ENCODE assay signal across 11 cellular contexts in the genomic region with DNA sequence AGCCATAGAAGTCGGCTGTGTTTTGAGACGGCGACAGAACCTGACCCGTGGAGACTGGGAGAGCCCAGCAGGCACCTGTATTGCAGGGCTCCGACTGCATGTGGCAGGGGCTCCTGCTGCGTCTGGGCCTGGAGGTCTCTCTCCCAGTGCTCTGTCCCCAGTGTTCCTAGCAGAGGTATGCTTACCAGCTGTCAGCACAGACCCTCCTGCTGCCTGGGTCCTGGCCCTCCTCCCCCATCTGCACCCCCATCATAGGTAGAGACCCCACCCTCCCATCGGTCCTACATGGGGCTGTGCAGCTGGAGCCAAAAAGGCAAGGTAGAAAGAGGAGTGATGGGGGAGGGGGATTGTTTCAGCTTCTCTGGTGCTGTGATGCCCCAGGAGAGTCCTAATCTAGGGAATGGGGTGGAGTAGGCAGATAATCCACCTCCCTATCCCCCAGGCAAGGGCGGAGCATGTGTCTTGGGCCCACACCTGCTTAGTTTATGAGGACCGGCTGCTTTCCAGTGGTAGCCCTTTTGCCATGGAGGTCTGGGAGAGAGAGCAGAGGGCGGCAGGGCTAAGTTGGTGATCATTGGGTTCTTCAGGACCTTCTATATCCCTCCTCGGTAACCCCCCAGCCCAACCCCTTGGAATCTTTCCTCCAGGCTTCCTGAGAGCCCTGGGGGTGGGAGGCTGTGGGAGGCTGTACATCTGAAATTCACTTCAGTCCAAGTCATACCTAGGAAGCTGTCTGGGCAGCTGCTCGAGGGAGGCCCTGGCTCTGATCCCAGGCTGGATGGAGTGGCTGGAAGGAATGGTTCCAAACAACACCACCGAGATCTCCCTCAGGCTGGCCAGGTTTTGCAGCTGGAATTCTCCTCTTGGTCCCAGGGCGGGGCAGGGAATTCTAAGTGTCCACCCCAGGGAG. TPM values are rescaled to one million over a fixed set of nuclear protein-coding genes. Genes with fewer than 3 reads are reported as not detected.
DNase-seq lines count a peak whose midpoint lies in the region; ATAC-seq and TF ChIP-seq lines count a peak whose summit lies in the region.
"Had no signal": no experiment of that assay in that cellular context is flagged by ENCODE, and none has a peak within 500 bp of the region (broad histone marks: within the 10 kb centered on the region; RNA-seq: fewer than 3 reads in every experiment).

No MANE protein-coding gene starts in this region.

- H3K56ac ChIP-seq in IMR-90 (ENCODE audit: extremely low read depth, insufficient read depth, low read length) = no peak overlapping the region

- no peak overlapping the region for H2BK20ac ChIP-seq in IMR-90 (ENCODE audit: low read depth, low read length)

- no peak overlapping the region for H3K9ac ChIP-seq in IMR-90 (ENCODE audit: low read depth, low read length)

- TF ChIP-seq POLR2A in IMR-90 (IDR thresholded peaks at IDR 0.05; ENCODE audit: low read depth, low read length) (no peak), lower leg skin (IDR thresholded peaks at IDR 0.05) (no peak)

- no peak for TF ChIP-seq RAD21 in IMR-90 (IDR thresholded peaks at IDR 0.05; ENCODE audit: low read length)

- intact Hi-C loops in IMR-90 (cut with micrococcal nuclease) = no loop called here
- intact Hi-C loops in left ventricle myocardium superior (cut with micrococcal nuclease) = no loop called here
- intact Hi-C loops in OCI-LY7 (cut with micrococcal nuclease; ENCODE audit: unreplicated experiment) = loop anchor here (10.0 kb wide), 1 partner anchor 68 kb away; no protein-coding TSS in a partner anchor
- intact Hi-C loops in lower leg skin (cut with DNase I; ENCODE audit: low total_unique reads) = loop anchor here (5.0 kb wide), 1 partner anchor 1685 kb away; no protein-coding TSS in a partner anchor

- peak overlapping the region; percentile 69 for H2AK9ac ChIP-seq in IMR-90 (replicated peaks; ENCODE audit: low read depth, low read length, poor library complexity)

- no peaks in the 10 kb centered on the region for H3K79me1 ChIP-seq in IMR-90 (ENCODE audit: low read depth in 1 of 2, low read length in 2 of 2)

- 17% methylated on average over 1 of the region's 14 CpGs; no CpG with 5 or more reads in 1 of the 2 experiments for WGBS in IMR-90 (ENCODE audit: extremely low coverage in 2 of 2, insufficient read length in 1 of 2), 2 experiments
- WGBS in lower leg skin, 2 donors = 62 to 68% methylated on average over 14 of the region's 14 CpGs

- H3K14ac ChIP-seq in IMR-90 (replicated peaks; ENCODE audit: low read depth, low read length) = no peak overlapping the region

- TF ChIP-seq CTCF in IMR-90 (conservative IDR thresholded peaks at IDR 0.05; ENCODE audit: low read depth, low read length) (no peak), OCI-LY7 (conservative IDR thresholded peaks at IDR 0.05; ENCODE audit: low read length) (no peak), lower leg skin (IDR thresholded peaks at IDR 0.05) (no peak)

- H2BK5ac ChIP-seq in IMR-90 (ENCODE audit: low read depth, low read length, poor library complexity, severe bottlenecking) = no peak overlapping the region

- CTCF ChIA-PET in IMR-90 (lab: Yijun Ruan, JAX) (interaction anchor here (0.5 kb wide), 1 partner anchor 30 kb away, joined by 4 read pairs; no protein-coding TSS in a partner anchor), OCI-LY7 (lab: Charles Lee; ENCODE audit: unreplicated experiment) (no interaction called here)

- 0 out of 2 replicates have a peak overlapping the region, but pooled peaks have one; percentile 33 for H2AK5ac ChIP-seq in IMR-90 (ENCODE audit: low read depth, low read length)

- H3K27me3 Mint-ChIP-seq in activated T-helper 17 cell treated with anti-CD3 and anti-CD28 coated beads, Interleukin-2, amount 50 U/mL, for 72 hours = peaks cover 13% of the 10 kb centered on the region

- H4K8ac ChIP-seq in IMR-90 (ENCODE audit: low read depth in 2 of 2, low read length in 2 of 2) = no peak overlapping the region

- H3K4me1 ChIP-seq in IMR-90 (ENCODE audit: control insufficient read depth, insufficient read depth, low read length) = peaks cover 2% of the 10 kb centered on the region; the same call in 1 of the 2 replicates
- H3K4me1 ChIP-seq in OCI-LY7 (ENCODE audit: insufficient read depth, low read length, poor library complexity, severe bottlenecking) = peaks cover 4% of the 10 kb centered on the region

- POLR2A ChIA-PET in IMR-90 (lab: Charles Lee; ENCODE audit: unreplicated experiment) = no interaction called here
- POLR2A ChIA-PET in OCI-LY7 (lab: Charles Lee) = no interaction called here

- H3K4me3 Mint-ChIP-seq in activated T-helper 17 cell treated with anti-CD3 and anti-CD28 coated beads, Interleukin-2, amount 50 U/mL, for 72 hours = no peak overlapping the region
- H3K4me3 Mint-ChIP-seq: activated CD8-positive, alpha-beta T cell treated with anti-CD3 and anti-CD28 coated beads, Interleukin-2, amount 10 ng/mL, durations not matched to agents 7 days and 5 days; activated naive CD8-positive, alpha-beta T cell treated with anti-CD3 and anti-CD28 coated beads for 36 hours had no signal

- in situ Hi-C loops in IMR-90 (cut with MboI; ENCODE audit: low sequenced_read_pairs) = no loop called here

- no peak overlapping the region for H2BK120ac ChIP-seq in IMR-90 (ENCODE audit: low read depth, low read length)

- H3K4me3 ChIP-seq in IMR-90 (ENCODE audit: insufficient read depth, low read depth, low read length) (no peak overlapping the region), OCI-LY7 (ENCODE audit: low read depth, low read length, poor library complexity, severe bottlenecking) (no peak overlapping the region), lower leg skin (ENCODE audit: low read depth, poor library complexity, severe bottlenecking) (no peak overlapping the region)

- H4K20me1 ChIP-seq in IMR-90 (ENCODE audit: insufficient read depth, low read length) = no peaks in the 10 kb centered on the region
- H4K20me1 ChIP-seq in OCI-LY7 (ENCODE audit: insufficient read depth, low read length) = no peaks in the 10 kb centered on the region

- no peak overlapping the region for H4K91ac ChIP-seq in IMR-90 (ENCODE audit: insufficient read depth, low read depth, low read length)

- H2BK15ac ChIP-seq in IMR-90 (ENCODE audit: low read depth, low read length) = no peak overlapping the region

- H3K23ac ChIP-seq in IMR-90 (ENCODE audit: low read depth, low read length) = no peak overlapping the region

- no peak overlapping the region for H3K4me2 ChIP-seq in IMR-90 (ENCODE audit: low read depth, low read length)
- H3K4me2 ChIP-seq in OCI-LY7 (ENCODE audit: low read length) = no peak overlapping the region

- H3K9me2 ChIP-seq in OCI-LY7 (ENCODE audit: insufficient read depth, low read length) = no peaks in the 10 kb centered on the region

- peaks cover 27% of the 10 kb centered on the region for H3K27me3 ChIP-seq in IMR-90 (ENCODE audit: control insufficient read depth, insufficient read depth, low read length)

- H3K36me3 Mint-ChIP-seq in activated T-helper 17 cell treated with anti-CD3 and anti-CD28 coated beads, Interleukin-2, amount 50 U/mL, for 72 hours (ENCODE audit: low read depth) = no peaks in the 10 kb centered on the region
- H3K36me3 Mint-ChIP-seq: activated naive CD8-positive, alpha-beta T cell treated with anti-CD3 and anti-CD28 coated beads for 36 hours had no signal

- H3K9me1 ChIP-seq in IMR-90 (ENCODE audit: insufficient read depth, low read length) = no peaks in the 10 kb centered on the region

- H3K9me3 ChIP-seq in IMR-90 (ENCODE audit: control insufficient read depth, insufficient read depth, low read length) (no peaks in the 10 kb centered on the region), OCI-LY7 (ENCODE audit: low read length) (no peaks in the 10 kb centered on the region)

- H4K5ac ChIP-seq in IMR-90 (ENCODE audit: low read depth, low read length) = no peak overlapping the region

- dilution Hi-C loops in IMR-90 (cut with HindIII; ENCODE audit: low sequenced_read_pairs, unreplicated experiment) = no loop called here

- H3K36me3 ChIP-seq in IMR-90 (ENCODE audit: control insufficient read depth, insufficient read depth, low read length) (no peaks in the 10 kb centered on the region), OCI-LY7 (ENCODE audit: insufficient read depth, low read length) (no peaks in the 10 kb centered on the region)

- H3K4ac ChIP-seq in IMR-90 (ENCODE audit: low read depth, low read length) = 0 out of 2 replicates have a peak overlapping the region, but pooled peaks have one; percentile 24

- BruUV-seq in IMR-90 (replicated peaks; lab: Mats Ljungman, UMichigan) = no TSS peak
- BruUV-seq in OCI-LY7 (replicated peaks; lab: Mats Ljungman, UMichigan) = no TSS peak

- DNase-seq in A172 (ENCODE audit: low spot score) = peak; percentile 31
- DNase-seq in IMR-90 = peak; percentile 68
- peak; percentile 73 for DNase-seq in left ventricle myocardium superior
- no peak for DNase-seq in OCI-LY7 (ENCODE audit: low spot score)
- DNase-seq in lower leg skin (ENCODE audit: low spot score in 2 of 2) = no peak
- no peak for DNase-seq in SKM-1 treated with dmso at 0.1 percent for 144 hours (lab: John Stamatoyannopoulos, UW; ENCODE audit: unreplicated experiment)
- DNase-seq: activated CD8-positive, alpha-beta T cell treated with anti-CD3 and anti-CD28 coated beads, Interleukin-2, amount 10 ng/mL, durations not matched to agents 7 days and 5 days; activated naive CD8-positive, alpha-beta T cell treated with anti-CD3 and anti-CD28 coated beads for 36 hours; T-helper 2 cell had no signal

- H2AFZ ChIP-seq in IMR-90 (replicated peaks; ENCODE audit: low read length, poor library complexity) = no peak overlapping the region
- H2AFZ ChIP-seq in OCI-LY7 (ENCODE audit: low read length) = no peak overlapping the region

- peaks cover 7% of the 10 kb centered on the region for H3K4me1 Mint-ChIP-seq in activated T-helper 17 cell treated with anti-CD3 and anti-CD28 coated beads, Interleukin-2, amount 50 U/mL, for 72 hours

- H3K27ac ChIP-seq in IMR-90 (ENCODE audit: insufficient read depth, low read length) (no peak overlapping the region), OCI-LY7 (ENCODE audit: low read depth, low read length, poor library complexity, severe bottlenecking) (no peak overlapping the region)

- peak overlapping the region; percentile 54 for H3K27ac Mint-ChIP-seq in activated T-helper 17 cell treated with anti-CD3 and anti-CD28 coated beads, Interleukin-2, amount 50 U/mL, for 72 hours
- H3K27ac Mint-ChIP-seq: activated naive CD8-positive, alpha-beta T cell treated with anti-CD3 and anti-CD28 coated beads for 36 hours had no signal

- H3K79me2 ChIP-seq in OCI-LY7 (ENCODE audit: insufficient read depth, low read depth, low read length) = no peaks in the 10 kb centered on the region

- no peaks in the 10 kb centered on the region for H3K9me3 Mint-ChIP-seq in activated T-helper 17 cell treated with anti-CD3 and anti-CD28 coated beads, Interleukin-2, amount 50 U/mL, for 72 hours
- H3K9me3 Mint-ChIP-seq: activated naive CD8-positive, alpha-beta T cell treated with anti-CD3 and anti-CD28 coated beads for 36 hours had no signal

- H3K18ac ChIP-seq in IMR-90 (ENCODE audit: low read depth, low read length) = no peak overlapping the region

- peak; percentile 89 for ATAC-seq in IMR-90 (ENCODE audit: low read depth)
- no peak for ATAC-seq in activated T-helper 17 cell treated with anti-CD3 and anti-CD28 coated beads, Interleukin-2, amount 50 U/mL, for 72 hours (replicated peaks)
- ATAC-seq in left ventricle myocardium superior = peak; percentile 68
- no peak for ATAC-seq in HG02885 (IDR thresholded peaks at IDR 0.05; ENCODE audit: poor library complexity, unreplicated experiment)
- ATAC-seq: activated CD8-positive, alpha-beta T cell treated with anti-CD3 and anti-CD28 coated beads, Interleukin-2, amount 10 ng/mL, durations not matched to agents 7 days and 5 days had no signal

RNA-seq across cellular contexts. Expression of gene SLC7A4, which starts 5.3 kb away (rescaled TPM):
- total RNA-seq in A172 (2014; rRNA removed; shearing (Covaris generic)) = not detected in 2 replicates
- total RNA-seq in IMR-90 (2012; rRNA removed) (not detected in 2 replicates), left ventricle myocardium superior (0.30 TPM), OCI-LY7 (2022) (not detected in 2 replicates), lower leg skin (1 to 10 TPM; 1.5 to 4.5 (median 2.8) TPM)
- polyA plus RNA-seq in IMR-90 (2012; rRNA removed) = 0.03 and 0.06 TPM in 2 replicates
- polyA plus RNA-seq in IMR-90 (2012; cell fraction: cytosol; rRNA removed) = 0.10 TPM in 1 of 2 replicates, not detected in the other
- polyA plus RNA-seq in IMR-90 (2012; cell fraction: nucleus; rRNA removed; ENCODE audit: low replicate concordance) = 0.03 TPM in 2 replicates
- not detected for total RNA-seq in activated T-helper 17 cell treated with anti-CD3 and anti-CD28 coated beads, Interleukin-2, amount 50 U/mL, for 72 hours
- not detected in 2 replicates for total RNA-seq in OCI-LY7 (2014; rRNA removed; shearing (Covaris generic))

RNA-seq across cellular contexts. Expression of gene P2RX6, which starts 12.1 kb away (rescaled TPM):
- total RNA-seq in A172 (2014; rRNA removed; shearing (Covaris generic)) = 2.8 and 3.5 TPM in 2 replicates
- total RNA-seq in IMR-90 (2012; rRNA removed) (0.56 and 0.90 TPM in 2 replicates), left ventricle myocardium superior (1.8 TPM), OCI-LY7 (2022) (0.30 and 0.32 TPM in 2 replicates), lower leg skin (1 to 10 TPM in 2 of 4 donors, under 1 TPM in 2; 0.12 to 2.6 (median 0.87) TPM)
- 1.4 and 1.6 TPM in 2 replicates for polyA plus RNA-seq in IMR-90 (2012; rRNA removed)
- polyA plus RNA-seq in IMR-90 (2012; cell fraction: cytosol; rRNA removed) = 1.0 and 1.2 TPM in 2 replicates
- 16.1 and 24.8 TPM in 2 replicates for polyA plus RNA-seq in IMR-90 (2012; cell fraction: nucleus; rRNA removed; ENCODE audit: low replicate concordance)
- under 1 TPM in 1 of 2 donors, not detected in 1; 0.28 TPM for total RNA-seq in activated T-helper 17 cell treated with anti-CD3 and anti-CD28 coated beads, Interleukin-2, amount 50 U/mL, for 72 hours
- total RNA-seq in OCI-LY7 (2014; rRNA removed; shearing (Covaris generic)) = 0.06 TPM in 1 of 2 replicates, not detected in the other

RNA-seq across cellular contexts. Expression of gene LRRC74B, which starts 18.7 kb away (rescaled TPM):
- total RNA-seq in A172 (2014; rRNA removed; shearing (Covaris generic)) = 0.77 TPM in 1 of 2 replicates, not detected in the other
- total RNA-seq in IMR-90 (2012; rRNA removed) (not detected in 2 replicates), left ventricle myocardium superior (not detected), OCI-LY7 (2022) (not detected in 2 replicates), lower leg skin (not detected)
- polyA plus RNA-seq in IMR-90 (2012; rRNA removed) = not detected in 2 replicates
- polyA plus RNA-seq in IMR-90 (2012; cell fraction: cytosol; rRNA removed) = not detected in 2 replicates
- 0.05 and 0.06 TPM in 2 replicates for polyA plus RNA-seq in IMR-90 (2012; cell fraction: nucleus; rRNA removed; ENCODE audit: low replicate concordance)
- not detected for total RNA-seq in activated T-helper 17 cell treated with anti-CD3 and anti-CD28 coated beads, Interleukin-2, amount 50 U/mL, for 72 hours
- total RNA-seq in OCI-LY7 (2014; rRNA removed; shearing (Covaris generic)) = not detected in 2 replicates
- total RNA-seq: activated CD8-positive, alpha-beta T cell treated with anti-CD3 and anti-CD28 coated beads, Interleukin-2, amount 10 ng/mL, durations not matched to agents 7 days and 5 days; activated naive CD8-positive, alpha-beta T cell treated with anti-CD3 and anti-CD28 coated beads for 36 hours had no signal

RNA-seq across cellular contexts. Expression of gene THAP7, which starts 25.1 kb away (rescaled TPM):
- 46.9 and 49.0 TPM in 2 replicates for total RNA-seq in A172 (2014; rRNA removed; shearing (Covaris generic))
- total RNA-seq in IMR-90 (2012; rRNA removed) (13.3 and 14.2 TPM in 2 replicates), left ventricle myocardium superior (18.0 TPM), OCI-LY7 (2022) (35.8 and 36.3 TPM in 2 replicates), lower leg skin (10 to 100 TPM; 23.3 to 48.2 (median 45.1) TPM)
- polyA plus RNA-seq in IMR-90 (2012; rRNA removed) = 19.8 and 23.2 TPM in 2 replicates
- polyA plus RNA-seq in IMR-90 (2012; cell fraction: cytosol; rRNA removed) = 20.8 and 28.8 TPM in 2 replicates
- polyA plus RNA-seq in IMR-90 (2012; cell fraction: nucleus; rRNA removed; ENCODE audit: low replicate concordance) = 38.3 and 68.2 TPM in 2 replicates
- 10 to 100 TPM; 19.6 to 27.1 TPM for total RNA-seq in activated T-helper 17 cell treated with anti-CD3 and anti-CD28 coated beads, Interleukin-2, amount 50 U/mL, for 72 hours
- total RNA-seq in OCI-LY7 (2014; rRNA removed; shearing (Covaris generic)) = 60.4 and 73.0 TPM in 2 replicates

RNA-seq across cellular contexts. Expression of gene LZTR1, which starts 44.9 kb away (rescaled TPM):
- 18.9 and 21.9 TPM in 2 replicates for total RNA-seq in A172 (2014; rRNA removed; shearing (Covaris generic))
- 19.2 and 22.8 TPM in 2 replicates for total RNA-seq in IMR-90 (2012; rRNA removed)
- 41.3 and 43.8 TPM in 2 replicates for polyA plus RNA-seq in IMR-90 (2012; rRNA removed)
- 11.2 and 23.0 TPM in 2 replicates for polyA plus RNA-seq in IMR-90 (2012; cell fraction: cytosol; rRNA removed)
- polyA plus RNA-seq in IMR-90 (2012; cell fraction: nucleus; rRNA removed; ENCODE audit: low replicate concordance) = 241 and 472 TPM in 2 replicates
- 10 to 100 TPM; 40.0 to 68.7 TPM for total RNA-seq in activated T-helper 17 cell treated with anti-CD3 and anti-CD28 coated beads, Interleukin-2, amount 50 U/mL, for 72 hours
- 24.4 TPM for total RNA-seq in left ventricle myocardium superior
- 46.8 and 48.3 TPM in 2 replicates for total RNA-seq in OCI-LY7 (2014; rRNA removed; shearing (Covaris generic))
- 54.9 and 61.8 TPM in 2 replicates for total RNA-seq in OCI-LY7 (2022)
- 10 to 100 TPM; 25.4 to 34.9 (median 28.4) TPM for total RNA-seq in lower leg skin

Comparison
In these comparisons a context has a peak if more than half of its experiments do, and no peak if none do; other contexts are left out.
1. DNase-seq: peak in A172 (single experiment), IMR-90 (single experiment) and left ventricle myocardium superior (single experiment); none in OCI-LY7 (single experiment), lower leg skin (0 of 2) and SKM-1 treated with dmso at 0.1 percent for 144 hours (single experiment).
2. ATAC-seq: peak in IMR-90 (single experiment) and left ventricle myocardium superior (single experiment); none in activated T-helper 17 cell treated with anti-CD3 and anti-CD28 coated beads, Interleukin-2, amount 50 U/mL, for 72 hours (single experiment) and HG02885 (single experiment).
3. intact Hi-C loops: an anchor here in OCI-LY7 (10.0 kb wide) and lower leg skin (5.0 kb wide); none called in IMR-90 and left ventricle myocardium superior.